14 cellular contexts compared by ENCODE assay signal in genomic region chr14:73290279-73290678, GRCh38. TPM values are rescaled to one million over a fixed set of nuclear protein-coding genes. Genes with fewer than 3 reads are reported as not detected.
A peak's percentile ranks its signal among the peaks of the same experiment; 100 is the strongest.
DNase-seq lines count a peak whose midpoint lies in the region; ATAC-seq, FAIRE-seq and TF ChIP-seq lines count a peak whose summit lies in the region.
"Had no signal": no experiment of that assay in that cellular context is flagged by ENCODE, and none has a peak within 500 bp of the region (broad histone marks: within the 10 kb centered on the region; RNA-seq: fewer than 3 reads in every experiment).

No MANE protein-coding gene starts in this region.

- H3K4me1 Mint-ChIP-seq in activated T-helper 1 cell treated with anti-CD3 and anti-CD28 coated beads, Interleukin-12 subunit alpha, Interleukin-12 subunit beta, Interleukin-2, Interleukin-4 antibody, amounts not matched to agents 30 ng/mL and 10 ng/mL and 1 ng/mL, durations not matched to agents 14 hours and 24 hours and 36 hours (ENCODE audit: low read depth): peaks cover 49% of the 10 kb centered on the region
- H3K4me1 Mint-ChIP-seq: CD14-positive monocyte had no signal

- H3K27me3 Mint-ChIP-seq in activated T-helper 1 cell treated with anti-CD3 and anti-CD28 coated beads, Interleukin-12 subunit alpha, Interleukin-12 subunit beta, Interleukin-2, Interleukin-4 antibody, amounts not matched to agents 30 ng/mL and 10 ng/mL and 1 ng/mL, durations not matched to agents 14 hours and 24 hours and 36 hours (ENCODE audit: insufficient read depth): no peaks in the 10 kb centered on the region
- H3K27me3 Mint-ChIP-seq: naive B cell had no signal

- H3K36me3 ChIP-seq in right atrium auricular region (peaks cover 29% of the 10 kb centered on the region), WERI-Rb-1 (peaks cover 52% of the 10 kb centered on the region)

- peak; percentile 71 for ATAC-seq in GM19043 (IDR thresholded peaks at IDR 0.05; ENCODE audit: low read depth, unreplicated experiment)
- peak; percentile 77 for ATAC-seq in HG02885 (IDR thresholded peaks at IDR 0.05; ENCODE audit: poor library complexity, unreplicated experiment)
- no peak for ATAC-seq in right cardiac atrium

- H3K9me3 ChIP-seq in right atrium auricular region (no peaks in the 10 kb centered on the region), right cardiac atrium (ENCODE audit: control insufficient read depth, low read length) (no peaks in the 10 kb centered on the region), WERI-Rb-1 (ENCODE audit: severe bottlenecking) (no peaks in the 10 kb centered on the region)
- H3K9me3 ChIP-seq: thyroid gland had no signal

- H3K27me3 ChIP-seq in right atrium auricular region (no peaks in the 10 kb centered on the region), right cardiac atrium (ENCODE audit: control insufficient read depth, insufficient read depth) (no peaks in the 10 kb centered on the region), WERI-Rb-1 (ENCODE audit: insufficient read depth, low read depth, severe bottlenecking) (no peaks in the 10 kb centered on the region)
- H3K27me3 ChIP-seq: thyroid gland had no signal

- H3K4me1 ChIP-seq in right atrium auricular region: no peaks in the 10 kb centered on the region
- H3K4me1 ChIP-seq in right cardiac atrium (ENCODE audit: control insufficient read depth, insufficient read depth, low read length): no peaks in the 10 kb centered on the region

- TF ChIP-seq CTCF in right atrium auricular region (IDR thresholded peaks at IDR 0.05) (no peak), WERI-Rb-1 (IDR thresholded peaks at IDR 0.05; ENCODE audit: low read depth, low read length) (no peak)

- H3K27ac Mint-ChIP-seq in activated T-helper 1 cell treated with anti-CD3 and anti-CD28 coated beads, Interleukin-12 subunit alpha, Interleukin-12 subunit beta, Interleukin-2, Interleukin-4 antibody, amounts not matched to agents 30 ng/mL and 10 ng/mL and 1 ng/mL, durations not matched to agents 14 hours and 24 hours and 36 hours: peak overlapping the region; percentile 63

- H3K27ac ChIP-seq in right atrium auricular region (no peak overlapping the region), right cardiac atrium (ENCODE audit: low read length) (no peak overlapping the region), WERI-Rb-1 (no peak overlapping the region)
- H3K27ac ChIP-seq: thyroid gland had no signal

- FAIRE-seq in GM12891 (lab: Jason Lieb, UNC): peak; percentile 81
- FAIRE-seq: TTC549 had no signal

- 63% methylated on average over 4 of the region's 4 CpGs for WGBS in right cardiac atrium

- DNase-seq in GM12891 (ENCODE audit: insufficient read length, low spot score): no peak
- DNase-seq in activated T-helper 1 cell treated with anti-CD3 and anti-CD28 coated beads, Interleukin-12 subunit alpha, Interleukin-12 subunit beta, Interleukin-2, Interleukin-4 antibody, amounts not matched to agents 30 ng/mL and 10 ng/mL and 1 ng/mL, durations not matched to agents 14 hours and 24 hours and 36 hours (ENCODE audit: low spot score): no peak
- DNase-seq in T1000 (lab: John Stamatoyannopoulos, UW): no peak
- no peak for DNase-seq in right atrium auricular region (ENCODE audit: low spot score)
- no peak for DNase-seq in right cardiac atrium
- DNase-seq in WERI-Rb-1: no peak
- DNase-seq: naive B cell; NCI-H1417 treated with DMSO at 0.1 percent for 48 hours; stimulated activated CD4-positive, alpha-beta T cell treated with anti-CD3 and anti-CD28 coated beads, Interleukin-2, amount 100 ng/mL, for 48 hours; thyroid gland had no signal

- peak overlapping the region; percentile 25 for H3K4me3 Mint-ChIP-seq in activated T-helper 1 cell treated with anti-CD3 and anti-CD28 coated beads, Interleukin-12 subunit alpha, Interleukin-12 subunit beta, Interleukin-2, Interleukin-4 antibody, amounts not matched to agents 30 ng/mL and 10 ng/mL and 1 ng/mL, durations not matched to agents 14 hours and 24 hours and 36 hours
- H3K4me3 Mint-ChIP-seq: CD14-positive monocyte, naive B cell had no signal

- peaks cover 27% of the 10 kb centered on the region for H3K36me3 Mint-ChIP-seq in activated T-helper 1 cell treated with anti-CD3 and anti-CD28 coated beads, Interleukin-12 subunit alpha, Interleukin-12 subunit beta, Interleukin-2, Interleukin-4 antibody, amounts not matched to agents 30 ng/mL and 10 ng/mL and 1 ng/mL, durations not matched to agents 14 hours and 24 hours and 36 hours (ENCODE audit: low read depth)

- H3K4me3 ChIP-seq in right atrium auricular region (no peak overlapping the region), right cardiac atrium (ENCODE audit: low read length) (no peak overlapping the region), WERI-Rb-1 (ENCODE audit: low read depth, low read length) (no peak overlapping the region)
- H3K4me3 ChIP-seq: thyroid gland had no signal

- no peaks in the 10 kb centered on the region for H3K9me3 Mint-ChIP-seq in activated T-helper 1 cell treated with anti-CD3 and anti-CD28 coated beads, Interleukin-12 subunit alpha, Interleukin-12 subunit beta, Interleukin-2, Interleukin-4 antibody, amounts not matched to agents 30 ng/mL and 10 ng/mL and 1 ng/mL, durations not matched to agents 14 hours and 24 hours and 36 hours
- H3K9me3 Mint-ChIP-seq: CD14-positive monocyte, naive B cell had no signal

- TF ChIP-seq POLR2A in GM12891 (IDR thresholded peaks at IDR 0.05; ENCODE audit: low read depth, low read length): no peak

- intact Hi-C loops in activated T-helper 1 cell treated with anti-CD3 and anti-CD28 coated beads, Interleukin-12 subunit alpha, Interleukin-12 subunit beta, Interleukin-2, Interleukin-4 antibody, amounts not matched to agents 30 ng/mL and 10 ng/mL and 1 ng/mL, durations not matched to agents 14 hours and 24 hours and 36 hours (cut with micrococcal nuclease): loop anchor here (1.0 to 10.0 kb wide), 9 partner anchors 43 to 1282 kb away; partner anchors contain the start of genes ACOT2, NUMB and RBM25
- intact Hi-C loops in right cardiac atrium (cut with DNase I): no loop called here

TF ChIP-seq in GM12891, 5 proteins besides CTCF, POLR2A, EP300 and RAD21:
- peak; percentile 35 for TF ChIP-seq SPI1 (IDR thresholded peaks at IDR 0.05; ENCODE audit: low read depth, low read length)
- no peak for TF ChIP-seq POU2F2 (IDR thresholded peaks at IDR 0.05; ENCODE audit: low read depth, low read length)
- no peak for TF ChIP-seq PAX5 (IDR thresholded peaks at IDR 0.05; ENCODE audit: insufficient read depth, low read length, severe bottlenecking)
- no peak for TF ChIP-seq POLR2AphosphoS5 (IDR thresholded peaks at IDR 0.05; ENCODE audit: low read depth, low read length)
- no peak for TF ChIP-seq TAF1 (IDR thresholded peaks at IDR 0.05; ENCODE audit: low read depth, low read length)

RNA-seq across cellular contexts. Expression of gene PAPLN, which starts 53.0 kb away (rescaled TPM):
- polyA plus RNA-seq in GM12891 (2012; ENCODE audit: low read depth, missing spikeins): 10.5 TPM
- total RNA-seq in activated T-helper 1 cell treated with anti-CD3 and anti-CD28 coated beads, Interleukin-12 subunit alpha, Interleukin-12 subunit beta, Interleukin-2, Interleukin-4 antibody, amounts not matched to agents 30 ng/mL and 10 ng/mL and 1 ng/mL, durations not matched to agents 14 hours and 24 hours and 36 hours: 0.39 and 0.96 TPM in 2 replicates
- total RNA-seq in right atrium auricular region (1 to 10 TPM; 5.1 to 6.7 TPM), right cardiac atrium (10 to 100 TPM in 1 of 4 donors, 1 to 10 TPM in 3; 2.9 to 13.5 (median 7.3) TPM)
- 6.0 TPM for polyA plus RNA-seq in right cardiac atrium

Comparison
In these comparisons a context has a peak if more than half of its experiments do, and no peak if none do; other contexts are left out.
1. ATAC-seq: peak in GM19043 (single experiment) and HG02885 (single experiment); none in right cardiac atrium (0 of 2).